ENCODE assay signal across 10 cellular contexts in the genomic region with DNA sequence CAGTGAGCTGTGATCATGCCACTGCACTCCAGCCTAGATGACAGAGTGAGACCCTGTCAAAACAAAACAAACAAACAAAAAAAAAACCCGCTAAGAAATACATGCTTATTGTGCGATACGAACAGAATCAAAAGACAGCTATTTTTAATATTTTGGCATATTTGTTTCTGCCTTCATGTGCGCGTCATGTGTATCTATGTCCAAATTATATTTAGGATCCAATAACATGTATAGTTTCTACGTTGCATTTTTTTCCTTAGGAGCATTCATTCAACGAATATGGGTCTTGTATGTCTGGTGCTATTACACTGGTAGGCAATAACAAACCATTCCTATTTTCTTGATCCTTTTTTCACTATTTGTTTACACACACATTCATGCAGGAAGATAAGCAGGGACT. TPM values are rescaled to one million over a fixed set of nuclear protein-coding genes. Genes with fewer than 3 reads are reported as not detected.
DNase-seq lines count a peak whose midpoint lies in the region; ATAC-seq and TF ChIP-seq lines count a peak whose summit lies in the region.
"Had no signal": no experiment of that assay in that cellular context is flagged by ENCODE, and none has a peak within 500 bp of the region (broad histone marks: within the 10 kb centered on the region; RNA-seq: fewer than 3 reads in every experiment).

No MANE protein-coding gene starts in this region.

- H3K79me2 ChIP-seq in SK-N-SH (ENCODE audit: insufficient read depth) (peaks cover 49% of the 10 kb centered on the region), SU-DHL-6 (ENCODE audit: insufficient read depth, low read length) (peaks cover 49% of the 10 kb centered on the region)

- H3K27me3 ChIP-seq in SK-N-SH (ENCODE audit: insufficient read depth) (no peaks in the 10 kb centered on the region), SU-DHL-6 (ENCODE audit: low read length) (no peaks in the 10 kb centered on the region)

- peaks cover 2 to 20% of the 10 kb centered on the region in 2 experiments for H3K36me3 ChIP-seq in SK-N-SH (replicated peaks in 1 of 2; ENCODE audit: control insufficient read depth in 1 of 2, insufficient read depth in 2 of 2, low read length in 1 of 2)
- peaks cover 14% of the 10 kb centered on the region for H3K36me3 ChIP-seq in SU-DHL-6 (ENCODE audit: low read length)

- DNase-seq in SK-N-SH (no peak), fibroblast of the aortic adventitia (ENCODE audit: low read depth) (no peak), skeletal muscle cell (ENCODE audit: low read depth) (no peak), NCI-H1930 (lab: John Stamatoyannopoulos, UW) (no peak), NCI-H1694 treated with DMSO at 0.1 percent for 48 hours (lab: John Stamatoyannopoulos, UW) (no peak), kidney glomerular epithelial cell (lab: John Stamatoyannopoulos, UW) (no peak)
- DNase-seq: 8988T, SW 1271 had no signal

- H3K27ac ChIP-seq in SK-N-SH (ENCODE audit: low read depth in 2 of 2, low read length in 1 of 2) (no peak overlapping the region; a peak in 1 of 4 replicates), SU-DHL-6 (ENCODE audit: low read depth, low read length) (no peak overlapping the region)

- H4K20me1 ChIP-seq in SK-N-SH (ENCODE audit: insufficient read depth) (peaks cover 22% of the 10 kb centered on the region), SU-DHL-6 (ENCODE audit: low read depth, low read length) (no peaks in the 10 kb centered on the region; the same call in none of the 2 replicates)

- peak overlapping the region; percentile 87 to 99; a peak in 2 of 4 replicates for H3K4me3 ChIP-seq in SK-N-SH (ENCODE audit: low read depth in 2 of 2, low read length in 1 of 2)
- H3K4me3 ChIP-seq in SU-DHL-6 (ENCODE audit: insufficient read depth, low read length, poor library complexity, severe bottlenecking): no peak overlapping the region
- peak overlapping the region; percentile 94 for H3K4me3 ChIP-seq in fibroblast of the aortic adventitia (ENCODE audit: low read depth, low read length)
- peak overlapping the region; percentile 94 for H3K4me3 ChIP-seq in skeletal muscle cell (ENCODE audit: low read depth, low read length)

- no peak for TF ChIP-seq CTCF in SK-N-SH (IDR thresholded peaks at IDR 0.05)
- no peak for TF ChIP-seq CTCF in SU-DHL-6 (IDR thresholded peaks at IDR 0.05; ENCODE audit: insufficient read depth, low read length, poor library complexity, severe bottlenecking)
- TF ChIP-seq CTCF in fibroblast of the aortic adventitia (IDR thresholded peaks at IDR 0.05; ENCODE audit: insufficient read depth, low read length): no peak

- H3F3A ChIP-seq in SK-N-SH (replicated peaks; ENCODE audit: insufficient read depth): no peaks in the 10 kb centered on the region
- no peaks in the 10 kb centered on the region for H3F3A ChIP-seq in SU-DHL-6 (ENCODE audit: insufficient read depth)

- H3K9me2 ChIP-seq in SK-N-SH: no peaks in the 10 kb centered on the region
- H3K9me2 ChIP-seq in SU-DHL-6 (replicated peaks; ENCODE audit: insufficient read depth, low read length): no peaks in the 10 kb centered on the region

- WGBS in SK-N-SH (ENCODE audit: low lambda C conversion rate): 76% methylated on average over 7 of the region's 7 CpGs

- H3K4me2 ChIP-seq in SK-N-SH: peak overlapping the region; percentile 79
- H3K4me2 ChIP-seq in SU-DHL-6 (ENCODE audit: low read depth, low read length, poor library complexity, severe bottlenecking): peak overlapping the region; percentile 67

- POLR2A ChIA-PET in SK-N-SH (lab: Yijun Ruan, JAX): no interaction called here

- no peak for TF ChIP-seq RAD21 in SK-N-SH (IDR thresholded peaks at IDR 0.05; ENCODE audit: low read length)

- H3K9me3 ChIP-seq in SK-N-SH (no peaks in the 10 kb centered on the region), SU-DHL-6 (ENCODE audit: insufficient read depth, low read length) (no peaks in the 10 kb centered on the region)

- ATAC-seq in SK-N-SH treated with all-trans-retinoic acid at 6 μM for 48 hours: no peak

- CTCF ChIA-PET in SK-N-SH (lab: Yijun Ruan, JAX): interaction anchor here (0.9 to 5.8 kb wide), 3 partner anchors 10 to 44 kb away, joined by 4 to 35 read pairs (median 4); no protein-coding TSS in a partner anchor

- no peak for TF ChIP-seq EP300 in SK-N-SH (IDR thresholded peaks at IDR 0.05; ENCODE audit: borderline replicate concordance in 1 of 2, low read depth in 1 of 2, low read length in 1 of 2)

- no peak overlapping the region; the same call in 1 of the 2 replicates for H3K9ac ChIP-seq in SK-N-SH
- H3K9ac ChIP-seq in SU-DHL-6 (ENCODE audit: low read length): no peak overlapping the region

- H2AFZ ChIP-seq in SK-N-SH (ENCODE audit: low read depth) (no peak overlapping the region), SU-DHL-6 (ENCODE audit: low read depth, low read length, severe bottlenecking) (no peak overlapping the region)

- peaks cover 17 to 20% of the 10 kb centered on the region in 2 experiments; a peak in 3 of 4 replicates for H3K4me1 ChIP-seq in SK-N-SH (ENCODE audit: control insufficient read depth in 1 of 2, insufficient read depth in 2 of 2, low read depth in 1 of 2, low read length in 1 of 2)

TF ChIP-seq in SK-N-SH, 30 proteins besides CTCF, POLR2A, EP300 and RAD21 (continues in another document):
- TF ChIP-seq GABPA (IDR thresholded peaks at IDR 0.05; ENCODE audit: low read depth) (no peak), RXRA (IDR thresholded peaks at IDR 0.05; ENCODE audit: borderline replicate concordance, low read depth) (no peak), USF1 (IDR thresholded peaks at IDR 0.05; ENCODE audit: borderline replicate concordance, low read depth) (no peak)

TF ChIP-seq in SK-N-SH treated with all-trans-retinoic acid at 6 μM for 48 hours, 23 proteins besides CTCF, POLR2A, EP300 and RAD21:
- TF ChIP-seq TCF4 (CRISPR knock-in tag; IDR thresholded peaks at IDR 0.05; ENCODE audit: borderline replicate concordance) (no peak), ZC3H10 (CRISPR knock-in tag; IDR thresholded peaks at IDR 0.05) (no peak), RARB (CRISPR knock-in tag; IDR thresholded peaks at IDR 0.05) (no peak), CREB5 (CRISPR knock-in tag; IDR thresholded peaks at IDR 0.05; ENCODE audit: low read depth) (no peak), ZFP3 (CRISPR knock-in tag; IDR thresholded peaks at IDR 0.05) (no peak), TOX (CRISPR knock-in tag; IDR thresholded peaks at IDR 0.05; ENCODE audit: borderline replicate concordance) (no peak), SNAI2 (CRISPR knock-in tag; IDR thresholded peaks at IDR 0.05) (no peak), GLIS3 (CRISPR knock-in tag; IDR thresholded peaks at IDR 0.05) (no peak), ESRRG (CRISPR knock-in tag; IDR thresholded peaks at IDR 0.05) (no peak), PPARA (CRISPR knock-in tag; IDR thresholded peaks at IDR 0.05; ENCODE audit: borderline replicate concordance) (no peak)
- TF ChIP-seq, protein P1, sequence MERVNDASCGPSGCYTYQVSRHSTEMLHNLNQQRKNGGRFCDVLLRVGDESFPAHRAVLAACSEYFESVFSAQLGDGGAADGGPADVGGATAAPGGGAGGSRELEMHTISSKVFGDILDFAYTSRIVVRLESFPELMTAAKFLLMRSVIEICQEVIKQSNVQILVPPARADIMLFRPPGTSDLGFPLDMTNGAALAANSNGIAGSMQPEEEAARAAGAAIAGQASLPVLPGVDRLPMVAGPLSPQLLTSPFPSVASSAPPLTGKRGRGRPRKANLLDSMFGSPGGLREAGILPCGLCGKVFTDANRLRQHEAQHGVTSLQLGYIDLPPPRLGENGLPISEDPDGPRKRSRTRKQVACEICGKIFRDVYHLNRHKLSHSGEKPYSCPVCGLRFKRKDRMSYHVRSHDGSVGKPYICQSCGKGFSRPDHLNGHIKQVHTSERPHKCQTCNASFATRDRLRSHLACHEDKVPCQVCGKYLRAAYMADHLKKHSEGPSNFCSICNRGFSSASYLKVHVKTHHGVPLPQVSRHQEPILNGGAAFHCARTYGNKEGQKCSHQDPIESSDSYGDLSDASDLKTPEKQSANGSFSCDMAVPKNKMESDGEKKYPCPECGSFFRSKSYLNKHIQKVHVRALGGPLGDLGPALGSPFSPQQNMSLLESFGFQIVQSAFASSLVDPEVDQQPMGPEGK (CRISPR knock-in tag; IDR thresholded peaks at IDR 0.05; ENCODE audit: borderline replicate concordance): no peak

RNA-seq across cellular contexts. Expression of gene CD46, which starts 1.8 kb away (rescaled TPM):
- polyA plus RNA-seq in SK-N-SH (2012; rRNA removed): 56.0 and 92.5 TPM in 2 replicates
- polyA plus RNA-seq in SK-N-SH (2012; cell fraction: cytosol; rRNA removed): 72.8 and 79.0 TPM in 2 replicates
- 74.1 and 204 TPM in 2 replicates for polyA plus RNA-seq in SK-N-SH (2012; cell fraction: nucleus; rRNA removed)
- 56.4 and 92.3 TPM in 2 replicates for total RNA-seq in fibroblast of the aortic adventitia (ENCODE audit: low replicate concordance)
